Comparison of ENCODE assay signal across 8 cellular contexts in the genomic region with DNA sequence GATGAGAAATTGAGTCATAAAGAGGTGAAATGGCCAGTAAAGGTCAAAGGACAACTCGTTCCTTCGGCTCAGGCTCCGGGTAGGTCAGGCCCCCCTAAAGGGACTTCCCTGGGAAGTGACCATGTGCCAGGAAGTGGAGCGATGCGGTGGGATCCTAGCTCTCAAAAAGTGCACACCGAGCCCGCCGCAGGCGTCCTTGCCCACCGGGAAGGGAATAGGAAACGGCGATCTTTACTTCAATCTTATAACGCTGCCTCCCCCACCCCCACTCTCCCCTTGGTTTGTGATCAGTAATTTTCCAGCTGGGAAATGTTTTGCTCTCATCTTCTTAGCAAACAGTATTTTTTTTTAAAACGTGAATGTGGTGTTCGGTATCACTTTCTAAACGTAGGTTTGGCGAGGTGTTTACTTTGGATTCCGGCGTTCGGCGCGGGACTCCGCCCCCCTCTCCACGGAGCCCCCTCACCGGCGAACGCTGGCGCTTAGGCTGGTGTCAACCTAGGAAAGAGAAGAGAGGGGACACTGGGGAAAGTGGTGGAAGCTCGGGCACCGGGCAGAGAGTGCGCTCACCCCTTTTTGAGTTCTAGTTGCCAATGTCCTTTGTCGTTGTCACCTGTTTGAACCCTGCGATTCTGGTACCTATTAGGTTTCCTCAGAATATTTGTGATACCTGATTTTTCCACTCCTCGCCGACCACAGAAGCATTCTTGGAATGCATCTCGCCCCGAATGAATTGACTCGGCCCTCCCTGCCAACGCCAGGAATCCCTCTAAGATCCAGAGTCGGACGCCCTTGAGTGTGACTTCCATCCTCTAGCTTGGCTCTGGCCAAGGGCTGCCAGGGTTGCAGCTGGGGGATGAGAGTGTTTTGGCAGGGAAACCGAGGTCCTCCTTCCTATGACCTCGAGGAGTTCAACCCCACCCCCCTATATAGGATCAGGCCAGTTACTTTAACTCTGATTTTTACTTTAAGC. TPM values are rescaled to one million over a fixed set of nuclear protein-coding genes. Genes with fewer than 3 reads are reported as not detected.
DNase-seq lines count a peak whose midpoint lies in the region; ATAC-seq, FAIRE-seq and TF ChIP-seq lines count a peak whose summit lies in the region.

No MANE protein-coding gene starts in this region.

- H3K4me1 ChIP-seq in keratinocyte (ENCODE audit: control insufficient read depth, extremely low read depth, insufficient read depth, low read length), result peaks cover 5% of the 10 kb centered on the region
- H3K4me1 ChIP-seq in skeletal muscle satellite cell (ENCODE audit: control insufficient read depth, insufficient read depth, low read length), result peaks cover 32% of the 10 kb centered on the region

- peak overlapping the region; percentile 90 for H3K9ac ChIP-seq in keratinocyte (ENCODE audit: control insufficient read depth, extremely low read depth, insufficient read depth, low read length)
- H3K9ac ChIP-seq in skeletal muscle satellite cell (ENCODE audit: low read depth, low read length), result peak overlapping the region; percentile 86

- H3K27me3 ChIP-seq in brain microvascular endothelial cell (replicated peaks) (peaks cover 1% of the 10 kb centered on the region), keratinocyte (ENCODE audit: control insufficient read depth, extremely low read depth, insufficient read depth, low read length) (no peaks in the 10 kb centered on the region), skeletal muscle satellite cell (ENCODE audit: control insufficient read depth, insufficient read depth, low read length) (no peaks in the 10 kb centered on the region), MG63 (no peaks in the 10 kb centered on the region)

- H3K9me1 ChIP-seq in keratinocyte (ENCODE audit: control insufficient read depth, extremely low read depth, insufficient read depth, low read length), result no peaks in the 10 kb centered on the region

- H3K27me3 Mint-ChIP-seq in IgD-negative memory B cell, result peaks cover 44% of the 10 kb centered on the region

- no peaks in the 10 kb centered on the region for H3K36me3 ChIP-seq in brain microvascular endothelial cell (replicated peaks)
- peaks cover 4 to 7% of the 10 kb centered on the region in 2 experiments for H3K36me3 ChIP-seq in keratinocyte (ENCODE audit: control insufficient read depth in 2 of 2, extremely low read depth in 1 of 2, insufficient read depth in 2 of 2, low read length in 2 of 2)
- H3K36me3 ChIP-seq in skeletal muscle satellite cell (ENCODE audit: insufficient read depth, low read length), result peaks cover 13% of the 10 kb centered on the region
- peaks cover 6% of the 10 kb centered on the region; the same call in 1 of the 2 replicates for H3K36me3 ChIP-seq in MG63

- H3K27ac ChIP-seq in brain microvascular endothelial cell (no peak overlapping the region), keratinocyte (ENCODE audit: control insufficient read depth, insufficient read depth, low read length) (no peak overlapping the region)

- H2AFZ ChIP-seq in keratinocyte (ENCODE audit: control insufficient read depth, low read length), result no peak overlapping the region

- FAIRE-seq in keratinocyte (lab: Jason Lieb, UNC), result no peak

- in situ Hi-C loops in brain microvascular endothelial cell (cut with HindIII; ENCODE audit: low pct_ligation_motif_present, low sequenced_read_pairs), result no loop called here

- dilution Hi-C loops in keratinocyte (cut with MboI; ENCODE audit: extremely low pct_ligation_motif_present, low sequenced_read_pairs), result no loop called here

- H3K4me3 ChIP-seq in brain microvascular endothelial cell (ENCODE audit: low read depth, low read length), result peak overlapping the region; percentile 63
- H3K4me3 ChIP-seq in keratinocyte (ENCODE audit: control insufficient read depth in 2 of 3, extremely low read depth in 1 of 3, insufficient read depth in 2 of 3, low read depth in 1 of 3, low read length in 3 of 3), result peak overlapping the region in 1 of 3 experiments; percentile 71
- H3K4me3 ChIP-seq in skeletal muscle satellite cell (ENCODE audit: low read length), result peak overlapping the region; percentile 9
- H3K4me3 ChIP-seq in MG63, result no peak overlapping the region

- H4K20me1 ChIP-seq in keratinocyte (ENCODE audit: control insufficient read depth, extremely low read depth, insufficient read depth, low read length), result no peaks in the 10 kb centered on the region

- peak overlapping the region in 3 of 4 donors; percentile 67 to 85 (median 78) for H3K4me3 Mint-ChIP-seq in IgD-negative memory B cell

- peak overlapping the region; percentile 78 to 88 (median 82) for H3K27ac Mint-ChIP-seq in IgD-negative memory B cell

- H3K9me3 ChIP-seq in keratinocyte (ENCODE audit: control insufficient read depth, low read depth, low read length) (no peaks in the 10 kb centered on the region), skeletal muscle satellite cell (replicated peaks; ENCODE audit: low read length) (no peaks in the 10 kb centered on the region), MG63 (no peaks in the 10 kb centered on the region)

- ATAC-seq in GM21737 (IDR thresholded peaks at IDR 0.05; ENCODE audit: unreplicated experiment) (no peak), GM21526 (IDR thresholded peaks at IDR 0.05; ENCODE audit: low FRiP score, unreplicated experiment) (no peak)

- H3K79me2 ChIP-seq in keratinocyte (ENCODE audit: control insufficient read depth, insufficient read depth, low read length), result peaks cover 30% of the 10 kb centered on the region

- DNase-seq in brain microvascular endothelial cell (no peak), keratinocyte (ENCODE audit: low read depth, low spot score) (no peak), MG63 (no peak)
- no peak for DNase-seq in activated CD4-positive, alpha-beta T cell treated with anti-CD3 and anti-CD28 coated beads, Interleukin-2, amount 50 U/mL, for 48 hours

- TF ChIP-seq CTCF in brain microvascular endothelial cell (IDR thresholded peaks at IDR 0.05; ENCODE audit: low read depth, low read length, missing control alignments) (no peak), keratinocyte (optimal IDR thresholded peaks at IDR 0.05 in 1 of 3, IDR thresholded peaks at IDR 0.05 in 1 of 3, conservative IDR thresholded peaks at IDR 0.05 in 1 of 3; ENCODE audit: extremely low read depth in 1 of 3, insufficient read depth in 2 of 3, low read length in 3 of 3) (no peak)

- H3K4me2 ChIP-seq in keratinocyte (ENCODE audit: control insufficient read depth, extremely low read depth, insufficient read depth, low read depth, low read length) (peak overlapping the region; percentile 93), skeletal muscle satellite cell (ENCODE audit: low read length) (peak overlapping the region; percentile 95)

- no peaks in the 10 kb centered on the region for H3K36me3 Mint-ChIP-seq in IgD-negative memory B cell

- H3K9me3 Mint-ChIP-seq in IgD-negative memory B cell, result peaks cover 0 to 9% (median 0%) of the 10 kb centered on the region in 3 donors

- peaks cover 4 to 10% (median 4%) of the 10 kb centered on the region in 3 donors for H3K4me1 Mint-ChIP-seq in IgD-negative memory B cell

RNA-seq across cellular contexts. Expression of gene KLF4, which starts 1.8 kb away (rescaled TPM):
- polyA plus RNA-seq in IgD-negative memory B cell, result 0.13 TPM
- 14.9 to 37.1 TPM (median 31.5 TPM) in 3 replicates for polyA plus RNA-seq in keratinocyte
- 67.2 TPM for polyA plus RNA-seq in keratinocyte (2011; ENCODE audit: low read depth)
- 18.0 and 23.0 TPM in 2 replicates for polyA plus RNA-seq in keratinocyte (2011; cell fraction: cytosol; rRNA removed)
- 61.1 and 62.6 TPM in 2 replicates for polyA plus RNA-seq in keratinocyte (2011; cell fraction: nucleus; rRNA removed)
- polyA plus RNA-seq in keratinocyte (2012; ENCODE audit: low replicate concordance), result 23.9 and 198 TPM in 2 replicates
- polyA minus RNA-seq in keratinocyte, result 12.3 to 19.4 TPM (median 13.0 TPM) in 3 replicates
- 38.8 TPM for polyA minus RNA-seq in keratinocyte (2011; cell fraction: cytosol; rRNA and poly(A)+ RNA removed)
- polyA minus RNA-seq in keratinocyte (2011; cell fraction: nucleus; rRNA and poly(A)+ RNA removed), result 40.1 and 45.6 TPM in 2 replicates
- total RNA-seq in skeletal muscle satellite cell (2012; rRNA removed), result 16.7 and 26.2 TPM in 2 replicates
- total RNA-seq in MG63 (2014; rRNA removed; shearing (Covaris generic); ENCODE audit: low replicate concordance), result 1.9 and 7.1 TPM in 2 replicates

Comparison
In these comparisons a context has a peak if more than half of its experiments do, and no peak if none do; other contexts are left out.
1. RNA of gene KLF4, which starts 1.8 kb away (polyA plus RNA-seq): 14.9 to 198 TPM in keratinocyte; 0.13 TPM in IgD-negative memory B cell (single experiment); every median in the first group is over 10 times any median in the second.